In genomic region chr2:11499081-11499743, GRCh38 we compare ENCODE assay signal across 2 cellular contexts.
TF ChIP-seq lines count a peak whose summit lies in the region.

No MANE protein-coding gene starts in this region.

TF ChIP-seq in GM23338, 12 proteins besides CTCF, POLR2A, EP300 and RAD21 (continued from another document):
- TF ChIP-seq REST (IDR thresholded peaks at IDR 0.05; ENCODE audit: unreplicated experiment) (no peak), EZH2 (IDR thresholded peaks at IDR 0.05; ENCODE audit: low read depth, unreplicated experiment) (no peak), JUNB (IDR thresholded peaks at IDR 0.05; ENCODE audit: unreplicated experiment) (no peak), ZNF462 (CRISPR knock-in tag; IDR thresholded peaks at IDR 0.05) (no peak), NANOG (IDR thresholded peaks at IDR 0.05; ENCODE audit: borderline replicate concordance) (no peak), STAT1 (IDR thresholded peaks at IDR 0.05; ENCODE audit: unreplicated experiment) (no peak), CREB1 (CRISPR knock-in tag; IDR thresholded peaks at IDR 0.05; ENCODE audit: low read depth) (no peak), POLR2AphosphoS5 (IDR thresholded peaks at IDR 0.05; ENCODE audit: low read depth) (no peak)
TF ChIP-seq in GM23338: peak in this region for 0.

TF ChIP-seq in WTC11, 78 proteins besides CTCF, POLR2A, EP300 and RAD21 (continued from another document):
- TF ChIP-seq CDX4 (CRISPR knock-in tag; IDR thresholded peaks at IDR 0.05; ENCODE audit: borderline replicate concordance), result no peak
